In genomic region chr21:44991538-44992483, GRCh38 we compare ENCODE assay signal across 15 cellular contexts. TPM values are rescaled to one million over a fixed set of nuclear protein-coding genes. Genes with fewer than 3 reads are reported as not detected.
DNase-seq lines count a peak whose midpoint lies in the region; TF ChIP-seq lines count a peak whose summit lies in the region.
"Had no signal": no experiment of that assay in that cellular context is flagged by ENCODE, and none has a peak within 500 bp of the region (broad histone marks: within the 10 kb centered on the region; RNA-seq: fewer than 3 reads in every experiment).

No MANE protein-coding gene starts in this region.

- peaks cover 39% of the 10 kb centered on the region for H3K4me1 ChIP-seq in SJCRH30
- peaks cover 16% of the 10 kb centered on the region for H3K4me1 ChIP-seq in hepatocyte (ENCODE audit: insufficient read depth)
- peaks cover 32 to 33% of the 10 kb centered on the region in 2 experiments for H3K4me1 ChIP-seq in trophoblast cell (ENCODE audit: control insufficient read depth in 1 of 2, insufficient read depth in 2 of 2, low read length in 2 of 2)

- peak overlapping the region; percentile 7 for H2BK12ac ChIP-seq in trophoblast cell (ENCODE audit: low read length)

- DNase-seq in AG04450 (ENCODE audit: low read depth, low spot score) (peak; percentile 79), SJCRH30 (peak; percentile 59 to 68), hepatocyte (ENCODE audit: low spot score) (no peak), trophoblast cell (no peak), cerebellar cortex (ENCODE audit: low spot score) (no peak), HCEC 1CT (no peak), NCI-H69 (lab: John Stamatoyannopoulos, UW) (no peak), AG08395 (ENCODE audit: low spot score) (no peak)
- DNase-seq: activated CD4-positive, alpha-beta T cell treated with anti-CD3 and anti-CD28 coated beads for 4 hours; CD8-positive, alpha-beta T cell; MV-4-11; NCI-H187; nephron progenitor cell; SIG-M5 had no signal

- no peaks in the 10 kb centered on the region for H3K36me3 ChIP-seq in SJCRH30
- no peaks in the 10 kb centered on the region for H3K36me3 ChIP-seq in hepatocyte (replicated peaks; ENCODE audit: insufficient read depth, low read depth)
- H3K36me3 ChIP-seq in trophoblast cell (ENCODE audit: control insufficient read depth in 1 of 2, insufficient read depth in 2 of 2, low read length in 2 of 2): no peaks in the 10 kb centered on the region

- POLR2A ChIA-PET in AG04450 (lab: Yijun Ruan, JAX): interaction anchor here (0.7 to 1.8 kb wide), 7 partner anchors 21 to 133 kb away, joined by 3 to 21 read pairs (median 6); no protein-coding TSS in a partner anchor

- H2BK5ac ChIP-seq in trophoblast cell (ENCODE audit: low read depth, low read length, poor library complexity): no peak overlapping the region

- no peak overlapping the region for H3K18ac ChIP-seq in trophoblast cell (ENCODE audit: low read length)

- H4K91ac ChIP-seq in trophoblast cell (ENCODE audit: low read depth, low read length): peak overlapping the region; percentile 41

- H3K9ac ChIP-seq in trophoblast cell (ENCODE audit: low read length): no peak overlapping the region
- H3K9ac ChIP-seq: KMS-11 had no signal

- H2AFZ ChIP-seq in hepatocyte (no peak overlapping the region), trophoblast cell (ENCODE audit: insufficient read depth, low read length, poor library complexity) (no peak overlapping the region)

- 71% methylated on average over 38 of the region's 38 CpGs for WGBS in hepatocyte (ENCODE audit: low lambda C conversion rate, missing lambda C conversion rate)
- no CpG with 5 or more reads among the region's 38 CpGs for WGBS in trophoblast cell (ENCODE audit: extremely low coverage, insufficient coverage, insufficient read length)

- CTCF ChIA-PET in AG04450 (lab: Charles Lee): interaction anchor here (1.1 to 1.4 kb wide), 2 partner anchors 136 to 146 kb away, joined by 3 to 8 read pairs; no protein-coding TSS in a partner anchor

- no peak overlapping the region for H3K23ac ChIP-seq in trophoblast cell (ENCODE audit: low read length)

- 0 out of 2 replicates have a peak overlapping the region, but pooled peaks have one; percentile 17 for H3K4me3 ChIP-seq in AG04450 (ENCODE audit: low read depth, low read length)
- H3K4me3 ChIP-seq in SJCRH30: peak overlapping the region; percentile 24
- H3K4me3 ChIP-seq in hepatocyte: no peak overlapping the region
- H3K4me3 ChIP-seq in trophoblast cell (ENCODE audit: low read depth, low read length): no peak overlapping the region

- peak overlapping the region; percentile 26 for H2AK5ac ChIP-seq in trophoblast cell (ENCODE audit: low read length)

- no peak overlapping the region for H4K8ac ChIP-seq in trophoblast cell (ENCODE audit: low read depth, low read length)

- H3K4ac ChIP-seq in trophoblast cell (ENCODE audit: low read depth, low read length): no peak overlapping the region

- H3K9me3 ChIP-seq in AG04450 (ENCODE audit: control insufficient read depth, insufficient read depth, low read length) (peaks cover 15% of the 10 kb centered on the region; the same call in 1 of the 2 replicates), SJCRH30 (replicated peaks) (no peaks in the 10 kb centered on the region), hepatocyte (ENCODE audit: low read depth) (no peaks in the 10 kb centered on the region), trophoblast cell (ENCODE audit: insufficient read depth, low read depth, low read length) (peaks cover 2% of the 10 kb centered on the region)

- H3K79me2 ChIP-seq in hepatocyte (no peaks in the 10 kb centered on the region), trophoblast cell (ENCODE audit: control insufficient read depth, insufficient read depth, low read length, poor library complexity) (peaks cover 7% of the 10 kb centered on the region)

- H3K27ac ChIP-seq in AG04450 (ENCODE audit: low read depth, low read length) (peak overlapping the region; percentile 21), SJCRH30 (no peak overlapping the region), hepatocyte (no peak overlapping the region), trophoblast cell (ENCODE audit: low read depth, low read length) (no peak overlapping the region)
- H3K27ac ChIP-seq: KMS-11 had no signal

- no peaks in the 10 kb centered on the region for H3K9me2 ChIP-seq in hepatocyte (replicated peaks; ENCODE audit: insufficient read depth)

- H3K79me1 ChIP-seq in trophoblast cell (ENCODE audit: low read length): peaks cover 35% of the 10 kb centered on the region

- no peak overlapping the region for H4K12ac ChIP-seq in trophoblast cell (ENCODE audit: low read depth, low read length)

- peak overlapping the region; percentile 41 for H3K4me2 ChIP-seq in hepatocyte
- no peak overlapping the region for H3K4me2 ChIP-seq in trophoblast cell (ENCODE audit: low read length)
- H3K4me2 ChIP-seq: KMS-11 had no signal

- H4K20me1 ChIP-seq in hepatocyte (ENCODE audit: insufficient read depth, poor library complexity, severe bottlenecking): no peaks in the 10 kb centered on the region

- no peak overlapping the region for H2BK120ac ChIP-seq in trophoblast cell (ENCODE audit: insufficient read depth, low read length, poor library complexity)

- peaks cover 48% of the 10 kb centered on the region for H3K27me3 ChIP-seq in AG04450 (ENCODE audit: control insufficient read depth, insufficient read depth, low read length)
- H3K27me3 ChIP-seq in SJCRH30: no peaks in the 10 kb centered on the region
- no peaks in the 10 kb centered on the region for H3K27me3 ChIP-seq in hepatocyte
- H3K27me3 ChIP-seq in trophoblast cell (ENCODE audit: insufficient read depth, low read length): no peaks in the 10 kb centered on the region

- TF ChIP-seq CTCF in AG04450 (IDR thresholded peaks at IDR 0.05; ENCODE audit: low read depth, low read length) (peak; percentile 56), hepatocyte (IDR thresholded peaks at IDR 0.05; ENCODE audit: poor library complexity) (peak; percentile 4)

- H3K14ac ChIP-seq in trophoblast cell (ENCODE audit: low read length): peak overlapping the region; percentile 1

RNA-seq across cellular contexts. Expression of gene SLX9, which starts 52.0 kb away (rescaled TPM):
- polyA plus RNA-seq in AG04450 (2011; rRNA removed) (11.4 and 11.9 TPM in 2 replicates), hepatocyte (33.2 and 37.2 TPM in 2 replicates)
- 7.7 and 8.6 TPM in 2 replicates for polyA minus RNA-seq in AG04450 (2011; rRNA and poly(A)+ RNA removed)
- 26.8 and 32.3 TPM in 2 replicates for total RNA-seq in SJCRH30 (2014; rRNA removed; shearing (Covaris generic))
- total RNA-seq in hepatocyte: 11.5 and 16.3 TPM in 2 replicates
- polyA plus RNA-seq in trophoblast cell (2013): 19.1 and 21.1 TPM in 2 replicates

Comparison
In these comparisons a context has a peak if more than half of its experiments do, and no peak if none do; other contexts are left out.
1. DNase-seq: peak in AG04450 (single experiment) and SJCRH30 (2 of 2); none in hepatocyte (single experiment), trophoblast cell (0 of 2), cerebellar cortex (single experiment), HCEC 1CT (single experiment), NCI-H69 (single experiment) and AG08395 (single experiment).
2. H3K4me3 ChIP-seq: peak in AG04450 (single experiment) and SJCRH30 (single experiment); none in hepatocyte (single experiment) and trophoblast cell (single experiment).